8 cellular contexts compared by ENCODE assay signal in genomic region chr6:83708546-83708969, GRCh38. TPM values are rescaled to one million over a fixed set of nuclear protein-coding genes. Genes with fewer than 3 reads are reported as not detected.
DNase-seq lines count a peak whose midpoint lies in the region.

No MANE protein-coding gene starts in this region.

- no peak overlapping the region for H3K9ac ChIP-seq in stomach smooth muscle (ENCODE audit: low read length in 2 of 2)

- H3K36me3 ChIP-seq in stomach smooth muscle (ENCODE audit: control insufficient read depth in 2 of 2, insufficient read depth in 2 of 2, low read length in 2 of 2), result no peaks in the 10 kb centered on the region

- H3K9me3 ChIP-seq in iPS-18c (ENCODE audit: control insufficient read depth, insufficient read depth, low read length) (no peaks in the 10 kb centered on the region), stomach smooth muscle (ENCODE audit: control insufficient read depth in 2 of 2, low read length in 2 of 2) (no peaks in the 10 kb centered on the region)

- DNase-seq in activated T-cell treated with anti-CD3 and anti-CD28 coated beads, Interleukin-2, amount 50 U/mL, for 48 hours, result peak; percentile 19 to 24
- DNase-seq in activated T-cell treated with anti-CD3 and anti-CD28 coated beads for 4 hours (no peak), amygdala (lab: John Stamatoyannopoulos, UW) (peak in 39 of 56 donors; percentile 7 to 74 (median 50)), epidermal melanocyte (ENCODE audit: insufficient read length, low spot score) (no peak), HT-29 (ENCODE audit: low spot score) (no peak)
- no peak for DNase-seq in activated naive CD4-positive, alpha-beta T cell (lab: John Stamatoyannopoulos, UW)

- H3K4me1 ChIP-seq in stomach smooth muscle (ENCODE audit: control insufficient read depth, insufficient read depth, low read length), result peaks cover 12% of the 10 kb centered on the region

- peaks cover 16 to 32% of the 10 kb centered on the region in 2 donors for H3K27me3 ChIP-seq in stomach smooth muscle (ENCODE audit: control insufficient read depth in 1 of 2, insufficient read depth in 2 of 2, low read length in 2 of 2)

- H3K27ac ChIP-seq in stomach smooth muscle (ENCODE audit: low read length), result no peak overlapping the region

- H3K4me3 ChIP-seq in iPS-18c (ENCODE audit: insufficient read depth, low read depth, low read length) (peak overlapping the region; percentile 72), stomach smooth muscle (ENCODE audit: low read length in 2 of 2) (peak overlapping the region; percentile 35 to 68)

RNA-seq across cellular contexts. Expression of gene SNAP91, which starts 0.3 kb away (rescaled TPM):
- not detected in 2 replicates for total RNA-seq in HT-29 (2014; rRNA removed; shearing (Covaris generic))

Comparison
In these comparisons a context has a peak if more than half of its experiments do, and no peak if none do; other contexts are left out.
1. DNase-seq: peak in activated T-cell treated with anti-CD3 and anti-CD28 coated beads, Interleukin-2, amount 50 U/mL, for 48 hours (2 of 2) and amygdala (39 of 56); none in activated T-cell treated with anti-CD3 and anti-CD28 coated beads for 4 hours (single experiment), epidermal melanocyte (single experiment), activated naive CD4-positive, alpha-beta T cell (0 of 4) and HT-29 (single experiment).